10 cellular contexts compared by ENCODE assay signal in the genomic region with DNA sequence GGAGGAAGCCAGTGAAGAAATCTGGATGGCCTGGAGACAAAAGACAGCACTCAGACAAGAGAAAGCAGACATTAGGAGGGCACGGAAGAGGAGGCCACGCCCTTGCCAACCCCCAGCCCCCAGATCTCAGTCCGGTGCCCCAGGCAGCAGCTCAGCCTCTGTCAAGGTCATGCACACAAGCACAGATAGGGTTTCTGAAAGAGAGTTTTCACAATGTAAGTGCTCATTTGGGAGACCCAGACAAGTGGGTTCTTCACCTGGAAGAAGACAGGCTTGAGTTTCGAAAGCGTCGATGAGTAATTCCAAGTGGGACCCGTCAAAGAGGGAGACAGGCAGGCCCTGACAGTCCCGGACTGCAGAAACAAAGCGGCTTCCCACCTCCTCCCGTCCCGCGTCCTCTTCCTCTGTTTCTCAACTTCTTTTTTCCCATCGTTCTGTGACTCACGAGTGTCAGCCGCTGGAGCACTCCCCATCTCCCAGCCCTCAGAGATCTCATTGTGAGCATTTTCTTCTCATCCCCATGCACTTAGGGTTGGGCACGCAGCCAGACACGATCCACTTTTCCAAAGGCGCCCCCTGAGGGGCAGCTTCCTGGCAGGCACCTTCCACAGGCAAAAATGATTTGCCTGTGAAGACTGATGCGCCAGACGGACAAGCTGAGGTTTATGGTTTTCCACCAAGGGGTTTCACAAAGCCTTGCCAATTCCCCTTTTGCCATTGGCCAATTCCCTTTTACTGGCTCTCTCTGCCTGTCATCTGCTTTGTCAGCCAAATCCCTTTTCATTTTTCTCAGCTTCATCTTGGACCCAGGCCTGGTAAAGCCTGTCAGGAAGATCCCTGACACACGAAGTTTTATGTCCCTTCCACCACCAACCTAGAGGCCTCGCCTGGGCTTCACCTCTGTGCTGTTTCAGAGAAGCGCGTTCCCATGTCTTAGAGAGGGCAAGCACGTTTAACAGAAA.
A peak's percentile ranks its signal among the peaks of the same experiment; 100 is the strongest.
DNase-seq lines count a peak whose midpoint lies in the region; ATAC-seq, FAIRE-seq and TF ChIP-seq lines count a peak whose summit lies in the region.
"Had no signal": no experiment of that assay in that cellular context is flagged by ENCODE, and none has a peak within 500 bp of the region (broad histone marks: within the 10 kb centered on the region; RNA-seq: fewer than 3 reads in every experiment).

No MANE protein-coding gene starts in this region.

- H4K20me1 ChIP-seq in BLaER1 treated with 17β-estradiol and CSF1 and Interleukin-3, amounts not matched to agents 10 nM and 100 nM, result no peaks in the 10 kb centered on the region

- peaks cover 0 to 1% (median 1%) of the 10 kb centered on the region in 3 donors for H3K27me3 Mint-ChIP-seq in CD14-positive monocyte (ENCODE audit: low read depth in 3 of 3)

- peak overlapping the region; percentile 58 to 78 (median 66) for H3K4me2 ChIP-seq in BLaER1 treated with 17β-estradiol and CSF1 and Interleukin-3, amounts not matched to agents 10 nM and 100 nM

- H3K27ac Mint-ChIP-seq in CD14-positive monocyte, result peak overlapping the region in 2 of 7 donors; percentile 28 to 66

- H3K9me3 Mint-ChIP-seq in CD14-positive monocyte, result peaks cover 0 to 4% (median 0%) of the 10 kb centered on the region in 7 donors

- H3K27me3 ChIP-seq in BLaER1 treated with 17β-estradiol and CSF1 and Interleukin-3, amounts not matched to agents 10 nM and 100 nM, result no peaks in the 10 kb centered on the region
- no peaks in the 10 kb centered on the region for H3K27me3 ChIP-seq in MG63
- no peaks in the 10 kb centered on the region for H3K27me3 ChIP-seq in bronchial epithelial cell (ENCODE audit: control insufficient read depth, insufficient read depth, low read length)
- H3K27me3 ChIP-seq in H7 (ENCODE audit: control insufficient read depth, insufficient read depth, low read length), result no peaks in the 10 kb centered on the region

- H3K4me1 Mint-ChIP-seq in CD14-positive monocyte, result peaks cover 6% of the 10 kb centered on the region

- H3K9me3 ChIP-seq in BLaER1 treated with 17β-estradiol and CSF1 and Interleukin-3, amounts not matched to agents 10 nM and 100 nM (replicated peaks in 1 of 11), result peaks cover 0 to 7% (median 0%) of the 10 kb centered on the region in 11 experiments; a peak in 6 of 22 replicates
- H3K9me3 ChIP-seq in MG63, result no peaks in the 10 kb centered on the region
- no peaks in the 10 kb centered on the region for H3K9me3 ChIP-seq in mucosa of descending colon

- TF ChIP-seq CTCF in bronchial epithelial cell (IDR thresholded peaks at IDR 0.05; ENCODE audit: insufficient read depth, low read length, severe bottlenecking) (no peak), mucosa of descending colon (IDR thresholded peaks at IDR 0.05) (no peak), CD14-positive monocyte (IDR thresholded peaks at IDR 0.05) (no peak)

- FAIRE-seq in bronchial epithelial cell (lab: Jason Lieb, UNC), result peak; percentile 83

- H3K4me3 Mint-ChIP-seq in CD14-positive monocyte, result no peak overlapping the region

- H3K36me3 Mint-ChIP-seq in CD14-positive monocyte, result no peaks in the 10 kb centered on the region

- peak overlapping the region in 10 of 11 experiments; percentile 1 to 67 (median 41); a peak in 16 of 22 replicates for H3K27ac ChIP-seq in BLaER1 treated with 17β-estradiol and CSF1 and Interleukin-3, amounts not matched to agents 10 nM and 100 nM

- peaks cover 40 to 83% (median 63%) of the 10 kb centered on the region in 10 experiments for H3K4me1 ChIP-seq in BLaER1 treated with 17β-estradiol and CSF1 and Interleukin-3, amounts not matched to agents 10 nM and 100 nM
- no peaks in the 10 kb centered on the region for H3K4me1 ChIP-seq in mucosa of descending colon (ENCODE audit: low read depth)

- no peaks in the 10 kb centered on the region for H3K36me3 ChIP-seq in BLaER1 treated with 17β-estradiol and CSF1 and Interleukin-3, amounts not matched to agents 10 nM and 100 nM
- no peaks in the 10 kb centered on the region for H3K36me3 ChIP-seq in MG63
- H3K36me3 ChIP-seq in bronchial epithelial cell (ENCODE audit: control insufficient read depth, insufficient read depth, low read length), result no peaks in the 10 kb centered on the region
- H3K36me3 ChIP-seq in mucosa of descending colon (ENCODE audit: low read depth), result no peaks in the 10 kb centered on the region
- no peaks in the 10 kb centered on the region for H3K36me3 ChIP-seq in H7 (replicated peaks; ENCODE audit: control insufficient read depth, insufficient read depth, low read length)

- peak; percentile 49 for DNase-seq in MG63
- DNase-seq in bronchial epithelial cell (ENCODE audit: low read depth), result peak; percentile 94
- peak in 1 of 3 donors; percentile 28 for DNase-seq in mucosa of descending colon
- DNase-seq in COLO668 (lab: John Stamatoyannopoulos, UW; ENCODE audit: unreplicated experiment), result no peak
- DNase-seq in CD14-positive monocyte (ENCODE audit: low spot score), result no peak
- DNase-seq in H7, result no peak
- no peak for DNase-seq in OCI-M1 (lab: John Stamatoyannopoulos, UW)
- DNase-seq: activated CD8-positive, alpha-beta memory T cell treated with anti-CD3 and anti-CD28 coated beads for 24 hours; NCI-H82 had no signal

- peak; percentile 16 for ATAC-seq in mucosa of descending colon

- H3K4me3 ChIP-seq in BLaER1 treated with 17β-estradiol and CSF1 and Interleukin-3, amounts not matched to agents 10 nM and 100 nM, result 0 out of 20 replicates have a peak overlapping the region, but pooled peaks of 1 of the 10 experiments have one; percentile 3
- H3K4me3 ChIP-seq in MG63 (no peak overlapping the region), bronchial epithelial cell (ENCODE audit: low read depth, low read length) (no peak overlapping the region), mucosa of descending colon (no peak overlapping the region), H7 (ENCODE audit: insufficient read depth, low read depth, low read length) (no peak overlapping the region)

- H3K9ac ChIP-seq in BLaER1 treated with 17β-estradiol and CSF1 and Interleukin-3, amounts not matched to agents 10 nM and 100 nM, result no peak overlapping the region

- intact Hi-C loops in mucosa of descending colon (cut with DNase I, micrococcal nuclease) (no loop called here), CD14-positive monocyte (cut with micrococcal nuclease) (no loop called here)

Comparison
In these comparisons a context has a peak if more than half of its experiments do, and no peak if none do; other contexts are left out.
1. DNase-seq: peak in MG63 (single experiment) and bronchial epithelial cell (single experiment); none in COLO668 (single experiment), CD14-positive monocyte (single experiment), H7 (single experiment) and OCI-M1 (single experiment).